In genomic region chr20:63653041-63653973, GRCh38 we compare ENCODE assay signal across 8 cellular contexts. TPM values are rescaled to one million over a fixed set of nuclear protein-coding genes. Genes with fewer than 3 reads are reported as not detected.
DNase-seq lines count a peak whose midpoint lies in the region; ATAC-seq and TF ChIP-seq lines count a peak whose summit lies in the region.

TSS of gene STMN3 (minus strand) at chr20:63653424. CDS start at chr20:63653345, 79 bp downstream.

- peaks cover 0 to 13% (median 0%) of the 10 kb centered on the region in 4 donors for H3K27me3 ChIP-seq in esophagus squamous epithelium

- no peaks in the 10 kb centered on the region for H3K36me3 ChIP-seq in esophagus squamous epithelium
- no peaks in the 10 kb centered on the region for H3K36me3 ChIP-seq in mucosa of descending colon (ENCODE audit: low read depth)

- DNase-seq in CMK (ENCODE audit: low read depth) (peak; percentile 88), KG1 (lab: John Stamatoyannopoulos, UW) (peak; percentile 85), esophagus squamous epithelium (lab: John Stamatoyannopoulos, UW) (no peak), mucosa of descending colon (peak; percentile 83 to 86 (median 86))
- peak; percentile 70 for DNase-seq in activated T-helper 1 cell treated with anti-CD3 and anti-CD28 coated beads, Interleukin-12 subunit alpha, Interleukin-12 subunit beta, Interleukin-2, Interleukin-4 antibody, amounts not matched to agents 30 ng/mL and 10 ng/mL and 1 ng/mL, durations not matched to agents 14 hours and 24 hours and 36 hours (ENCODE audit: low spot score)
- peak; percentile 82 for DNase-seq in stimulated activated CD8-positive, alpha-beta memory T cell treated with anti-CD3 and anti-CD28 coated beads, Interleukin-4, amount 100 ng/mL, for 48 hours

- peaks cover 23% of the 10 kb centered on the region for H3K4me1 Mint-ChIP-seq in activated T-helper 1 cell treated with anti-CD3 and anti-CD28 coated beads, Interleukin-12 subunit alpha, Interleukin-12 subunit beta, Interleukin-2, Interleukin-4 antibody, amounts not matched to agents 30 ng/mL and 10 ng/mL and 1 ng/mL, durations not matched to agents 14 hours and 24 hours and 36 hours (ENCODE audit: low read depth)

- H3K36me3 Mint-ChIP-seq in activated T-helper 1 cell treated with anti-CD3 and anti-CD28 coated beads, Interleukin-12 subunit alpha, Interleukin-12 subunit beta, Interleukin-2, Interleukin-4 antibody, amounts not matched to agents 30 ng/mL and 10 ng/mL and 1 ng/mL, durations not matched to agents 14 hours and 24 hours and 36 hours (ENCODE audit: low read depth), result no peaks in the 10 kb centered on the region

- peak within 1 kb of the TSS; percentile 35 to 78 (median 50) for H3K4me3 ChIP-seq in esophagus squamous epithelium
- H3K4me3 ChIP-seq in mucosa of descending colon, result no peak within 1 kb of the TSS

- TF ChIP-seq CTCF in esophagus squamous epithelium (IDR thresholded peaks at IDR 0.05) (no peak), mucosa of descending colon (IDR thresholded peaks at IDR 0.05) (no peak)

- peaks cover 19% of the 10 kb centered on the region for H3K27me3 Mint-ChIP-seq in activated T-helper 1 cell treated with anti-CD3 and anti-CD28 coated beads, Interleukin-12 subunit alpha, Interleukin-12 subunit beta, Interleukin-2, Interleukin-4 antibody, amounts not matched to agents 30 ng/mL and 10 ng/mL and 1 ng/mL, durations not matched to agents 14 hours and 24 hours and 36 hours (ENCODE audit: insufficient read depth)

- H3K9me3 ChIP-seq in esophagus squamous epithelium, result no peaks in the 10 kb centered on the region
- H3K9me3 ChIP-seq in mucosa of descending colon, result no peaks in the 10 kb centered on the region

- TF ChIP-seq POLR2A in esophagus squamous epithelium (IDR thresholded peaks at IDR 0.05), result no peak

- peak within 1 kb of the TSS in 3 of 4 donors; percentile 40 to 81 (median 69) for H3K27ac ChIP-seq in esophagus squamous epithelium

- 0 to 2% methylated on average over 11 to 12 of the region's 73 CpGs for WGBS in esophagus squamous epithelium, 2 donors

- H3K9me3 Mint-ChIP-seq in activated T-helper 1 cell treated with anti-CD3 and anti-CD28 coated beads, Interleukin-12 subunit alpha, Interleukin-12 subunit beta, Interleukin-2, Interleukin-4 antibody, amounts not matched to agents 30 ng/mL and 10 ng/mL and 1 ng/mL, durations not matched to agents 14 hours and 24 hours and 36 hours, result no peaks in the 10 kb centered on the region

- H3K4me3 Mint-ChIP-seq in activated T-helper 1 cell treated with anti-CD3 and anti-CD28 coated beads, Interleukin-12 subunit alpha, Interleukin-12 subunit beta, Interleukin-2, Interleukin-4 antibody, amounts not matched to agents 30 ng/mL and 10 ng/mL and 1 ng/mL, durations not matched to agents 14 hours and 24 hours and 36 hours, result peak within 1 kb of the TSS; percentile 66

- intact Hi-C loops in activated T-helper 1 cell treated with anti-CD3 and anti-CD28 coated beads, Interleukin-12 subunit alpha, Interleukin-12 subunit beta, Interleukin-2, Interleukin-4 antibody, amounts not matched to agents 30 ng/mL and 10 ng/mL and 1 ng/mL, durations not matched to agents 14 hours and 24 hours and 36 hours (cut with micrococcal nuclease), result no loop called here
- intact Hi-C loops in esophagus squamous epithelium (cut with DNase I) (no loop called here), mucosa of descending colon (cut with DNase I, micrococcal nuclease) (no loop called here)

- H3K4me1 ChIP-seq in esophagus squamous epithelium (peaks cover 24 to 52% (median 30%) of the 10 kb centered on the region in 3 donors), mucosa of descending colon (ENCODE audit: low read depth) (peaks cover 22% of the 10 kb centered on the region)

- no peak within 1 kb of the TSS for H3K27ac Mint-ChIP-seq in activated T-helper 1 cell treated with anti-CD3 and anti-CD28 coated beads, Interleukin-12 subunit alpha, Interleukin-12 subunit beta, Interleukin-2, Interleukin-4 antibody, amounts not matched to agents 30 ng/mL and 10 ng/mL and 1 ng/mL, durations not matched to agents 14 hours and 24 hours and 36 hours

- ATAC-seq in mucosa of descending colon (peak; percentile 67), GM19452 (IDR thresholded peaks at IDR 0.05; ENCODE audit: unreplicated experiment) (no peak)

TF ChIP-seq in PFSK-1, 5 proteins besides CTCF, POLR2A, EP300 and RAD21:
- TF ChIP-seq POLR2AphosphoS5 (IDR thresholded peaks at IDR 0.05; ENCODE audit: low read depth, low read length) (peak; percentile 63; the same call in 1 of the 2 replicates), REST (IDR thresholded peaks at IDR 0.05; ENCODE audit: insufficient read depth in 1 of 2, low read depth in 2 of 2, low read length in 2 of 2) (peak; percentile 98 to 99), FOXP2 (optimal IDR thresholded peaks at IDR 0.05; ENCODE audit: borderline replicate concordance, extremely low read depth, extremely low read length, insufficient read depth) (peak; percentile 56), SIN3A (IDR thresholded peaks at IDR 0.05; ENCODE audit: borderline replicate concordance, insufficient read depth, low read length) (peak; percentile 97; the same call in 1 of the 2 replicates), TAF1 (IDR thresholded peaks at IDR 0.05; ENCODE audit: borderline replicate concordance, insufficient read depth, low read length) (peak; percentile 75)

RNA-seq across cellular contexts. Expression of gene STMN3, which starts in this region (rescaled TPM):
- 34.8 TPM for polyA plus RNA-seq in PFSK-1 (2012; ENCODE audit: insufficient read length, low read depth)
- total RNA-seq in activated T-helper 1 cell treated with anti-CD3 and anti-CD28 coated beads, Interleukin-12 subunit alpha, Interleukin-12 subunit beta, Interleukin-2, Interleukin-4 antibody, amounts not matched to agents 30 ng/mL and 10 ng/mL and 1 ng/mL, durations not matched to agents 14 hours and 24 hours and 36 hours, result 5.3 and 5.5 TPM in 2 replicates
- total RNA-seq in esophagus squamous epithelium (1 to 10 TPM; 1.9 to 8.4 (median 4.5) TPM), mucosa of descending colon (10 to 100 TPM in 1 of 3 donors, 1 to 10 TPM in 2; 2.7 to 19.7 (median 6.7) TPM)
